In genomic region chr13:111111376-111111937, GRCh38 we compare ENCODE assay signal across 9 cellular contexts.
"Had no signal": no experiment of that assay in that cellular context is flagged by ENCODE, and none has a peak within 500 bp of the region (broad histone marks: within the 10 kb centered on the region; RNA-seq: fewer than 3 reads in every experiment).

No MANE protein-coding gene starts in this region.

- H3K27ac Mint-ChIP-seq: HFFc6 had no signal

- H3K9me3 ChIP-seq: HAP-1 had no signal

- H3K4me3 Mint-ChIP-seq: HFFc6 had no signal

- ATAC-seq: HCT116, K562 had no signal

- H3K36me3 ChIP-seq: HAP-1 had no signal

- H3K4me1 ChIP-seq: HAP-1 had no signal

- FAIRE-seq: HTR-8/SVneo, K562 had no signal

- H3K27ac ChIP-seq: GM23248 had no signal

- H3K4me3 ChIP-seq: GM23248, HAP-1, K562 had no signal

- DNase-seq: GM23248, GOT3, H7, HFFc6, IMR-90 had no signal
